Comparison of ENCODE assay signal across 12 cellular contexts in genomic region chr14:58844544-58844943, GRCh38.
"Had no signal": no experiment of that assay in that cellular context is flagged by ENCODE, and none has a peak within 500 bp of the region (broad histone marks: within the 10 kb centered on the region; RNA-seq: fewer than 3 reads in every experiment).

No MANE protein-coding gene starts in this region.

- H3K36me3 Mint-ChIP-seq: activated naive CD4-positive, alpha-beta T cell treated with anti-CD3 and anti-CD28 coated beads, Interleukin-2, amount 50 U/mL, for 24 hours; naive thymus-derived CD4-positive, alpha-beta T cell; stimulated activated naive B cell treated with anti-CD40 and anti-IgM and Interleukin-4, amounts not matched to agents 10 μg/mL and 1 μg/mL and 100 μg/mL, for 72 hours had no signal

- H3K9me3 Mint-ChIP-seq: activated naive CD4-positive, alpha-beta T cell treated with anti-CD3 and anti-CD28 coated beads, Interleukin-2, amount 50 U/mL, for 24 hours; naive thymus-derived CD4-positive, alpha-beta T cell; stimulated activated naive B cell treated with anti-CD40 and anti-IgM and Interleukin-4, amounts not matched to agents 10 μg/mL and 1 μg/mL and 100 μg/mL, for 72 hours had no signal

- DNase-seq: activated CD4-positive, alpha-beta T cell treated with anti-CD3 and anti-CD28 coated beads, Interleukin-2, amount 50 U/mL, for 1 hour; activated T-cell treated with anti-CD3 and anti-CD28 coated beads, Interleukin-2, amount 50 U/mL, for 1 hour; central memory CD4-positive, alpha-beta T cell; effector CD4-positive, alpha-beta T cell; foreskin keratinocyte; left cardiac atrium; naive thymus-derived CD4-positive, alpha-beta T cell; right cardiac atrium; stimulated activated naive B cell treated with anti-CD40 and anti-IgM and Interleukin-4, amounts not matched to agents 10 μg/mL and 1 μg/mL and 100 μg/mL, for 72 hours; substantia nigra; transverse colon had no signal

- H3K27ac Mint-ChIP-seq: activated naive CD4-positive, alpha-beta T cell treated with anti-CD3 and anti-CD28 coated beads, Interleukin-2, amount 50 U/mL, for 24 hours; naive thymus-derived CD4-positive, alpha-beta T cell; stimulated activated naive B cell treated with anti-CD40 and anti-IgM and Interleukin-4, amounts not matched to agents 10 μg/mL and 1 μg/mL and 100 μg/mL, for 72 hours had no signal

- ATAC-seq: foreskin keratinocyte; left cardiac atrium; naive thymus-derived CD4-positive, alpha-beta T cell; right cardiac atrium; stimulated activated naive B cell treated with anti-CD40 and anti-IgM and Interleukin-4, amounts not matched to agents 10 μg/mL and 1 μg/mL and 100 μg/mL, for 72 hours had no signal

- H3K4me1 Mint-ChIP-seq: activated naive CD4-positive, alpha-beta T cell treated with anti-CD3 and anti-CD28 coated beads, Interleukin-2, amount 50 U/mL, for 24 hours; naive thymus-derived CD4-positive, alpha-beta T cell; stimulated activated naive B cell treated with anti-CD40 and anti-IgM and Interleukin-4, amounts not matched to agents 10 μg/mL and 1 μg/mL and 100 μg/mL, for 72 hours had no signal

- H3K27me3 Mint-ChIP-seq: naive thymus-derived CD4-positive, alpha-beta T cell; stimulated activated naive B cell treated with anti-CD40 and anti-IgM and Interleukin-4, amounts not matched to agents 10 μg/mL and 1 μg/mL and 100 μg/mL, for 72 hours had no signal

- H3K4me3 Mint-ChIP-seq: activated naive CD4-positive, alpha-beta T cell treated with anti-CD3 and anti-CD28 coated beads, Interleukin-2, amount 50 U/mL, for 24 hours; naive thymus-derived CD4-positive, alpha-beta T cell; stimulated activated naive B cell treated with anti-CD40 and anti-IgM and Interleukin-4, amounts not matched to agents 10 μg/mL and 1 μg/mL and 100 μg/mL, for 72 hours had no signal
